In the genomic region with DNA sequence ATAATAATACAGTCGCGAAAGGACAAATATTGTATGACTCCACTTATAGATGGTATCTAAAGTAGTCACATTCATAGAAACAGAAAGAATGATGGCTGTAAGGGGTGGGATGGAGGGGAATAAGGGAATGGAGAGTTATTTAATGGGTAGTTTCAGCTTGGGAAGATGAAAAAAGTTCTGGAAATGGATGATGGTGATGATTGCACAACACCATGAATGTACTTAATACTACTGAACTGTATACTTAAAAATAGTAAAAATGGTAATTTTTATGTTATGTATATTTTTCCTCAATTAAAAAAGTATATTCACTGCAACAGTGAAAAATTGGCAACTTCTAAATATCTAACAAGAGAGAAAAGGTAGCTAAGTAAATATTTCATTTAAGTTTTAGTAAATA, we compare ENCODE assay signal across 3 cellular contexts.
TF ChIP-seq lines count a peak whose summit lies in the region.

No MANE protein-coding gene starts in this region.

TF ChIP-seq in HepG2, 621 proteins besides CTCF, POLR2A, EP300 and RAD21:
- TF ChIP-seq CEBPB (IDR thresholded peaks at IDR 0.05; ENCODE audit: borderline replicate concordance, low read depth, low read length): 0 out of 2 replicates have a peak, but pooled peaks have one; percentile 54
- TF ChIP-seq FOXC1 (CRISPR knock-in tag; IDR thresholded peaks at IDR 0.05; ENCODE audit: borderline replicate concordance): no peak

TF ChIP-seq in IMR-90, 13 proteins besides CTCF, POLR2A, EP300 and RAD21:
- TF ChIP-seq SMC3 (IDR thresholded peaks at IDR 0.05; ENCODE audit: low read depth, low read length): no peak
- peak; percentile 73 for TF ChIP-seq CEBPB (IDR thresholded peaks at IDR 0.05; ENCODE audit: low read depth, low read length)

TF ChIP-seq in K562, 482 proteins besides CTCF, POLR2A, EP300 and RAD21:
- TF ChIP-seq SIN3A (IDR thresholded peaks at IDR 0.05; ENCODE audit: borderline replicate concordance in 2 of 2, control insufficient read depth in 1 of 2, low read depth in 2 of 2, low read length in 2 of 2): no peak
- peak; percentile 74 for TF ChIP-seq CEBPB (tag; IDR thresholded peaks at IDR 0.05)
- no peak for TF ChIP-seq CEBPG (CRISPR knock-in tag; IDR thresholded peaks at IDR 0.05)
- peak in 1 of 2 experiments; percentile 83; a peak in 3 of 4 replicates for TF ChIP-seq CEBPG (tag; conservative IDR thresholded peaks at IDR 0.05 in 1 of 2, IDR thresholded peaks at IDR 0.05 in 1 of 2)
